ENCODE assay signal across 1 cellular context in the genomic region with DNA sequence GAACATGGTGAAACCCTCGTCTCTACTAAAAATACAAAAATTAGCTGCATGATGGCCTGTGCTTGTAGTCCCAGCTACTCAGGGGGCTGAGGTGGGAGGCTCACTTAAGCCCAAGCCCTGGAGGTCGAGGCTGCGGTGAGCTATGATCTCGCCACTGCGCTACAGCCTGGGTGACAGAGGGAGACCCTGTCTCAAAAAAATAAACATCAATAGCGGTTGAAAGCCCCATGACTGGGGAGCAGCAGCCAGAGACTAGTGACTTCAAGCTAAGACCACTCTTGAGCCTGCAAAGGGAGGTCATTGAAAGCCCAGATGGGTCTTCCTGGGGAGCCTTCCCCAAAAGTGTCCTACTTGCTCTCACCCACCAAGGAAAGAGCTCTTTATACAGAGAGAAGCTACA.
TF ChIP-seq lines count a peak whose summit lies in the region.

No MANE protein-coding gene starts in this region.

TF ChIP-seq in WTC11, 78 proteins besides CTCF, POLR2A, EP300 and RAD21 (continued from another document):
- TF ChIP-seq, protein P1, sequence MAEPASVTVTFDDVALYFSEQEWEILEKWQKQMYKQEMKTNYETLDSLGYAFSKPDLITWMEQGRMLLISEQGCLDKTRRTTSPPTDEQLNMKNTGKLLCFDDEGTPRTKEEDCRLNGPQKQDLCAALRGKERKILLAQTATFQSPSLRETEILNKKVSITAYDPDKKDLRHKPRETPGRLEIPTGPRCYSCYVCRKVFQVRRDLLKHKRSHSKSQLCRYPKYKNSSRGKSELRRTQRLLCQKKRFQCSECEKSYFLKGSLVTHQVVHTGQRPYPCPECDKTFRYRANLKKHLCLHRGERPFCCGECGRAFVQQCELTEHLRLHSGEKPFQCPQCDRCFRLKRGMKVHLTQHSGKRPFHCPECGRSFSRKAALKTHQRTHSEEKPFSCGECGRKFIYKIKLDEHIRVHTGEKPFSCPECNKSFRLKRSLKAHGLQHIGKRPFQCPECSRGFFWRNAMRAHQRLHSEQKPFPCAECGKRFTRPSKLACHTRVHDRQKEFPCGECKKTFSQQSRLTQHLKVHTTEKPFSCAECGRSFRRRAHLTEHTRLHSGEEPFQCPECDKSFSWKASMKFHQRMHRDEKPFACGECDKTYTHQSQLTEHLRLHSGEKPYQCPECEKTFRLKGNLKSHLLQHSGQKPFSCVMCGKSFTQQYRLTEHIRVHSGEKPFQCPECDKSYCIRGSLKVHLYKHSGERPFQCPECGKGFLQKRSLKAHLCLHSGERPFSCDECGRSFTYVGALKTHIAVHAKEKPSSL (CRISPR knock-in tag; conservative IDR thresholded peaks at IDR 0.05), result no peak
- TF ChIP-seq TP53 (CRISPR knock-in tag; IDR thresholded peaks at IDR 0.05) (no peak), NFE2L1 (CRISPR knock-in tag; IDR thresholded peaks at IDR 0.05) (no peak), HMGA2 (CRISPR knock-in tag; IDR thresholded peaks at IDR 0.05) (no peak), SP1 (CRISPR knock-in tag; conservative IDR thresholded peaks at IDR 0.05) (no peak), ZNF317 (CRISPR knock-in tag; IDR thresholded peaks at IDR 0.05; ENCODE audit: borderline replicate concordance, low read depth) (no peak), ZNF423 (CRISPR knock-in tag; IDR thresholded peaks at IDR 0.05) (no peak), ELF4 (CRISPR knock-in tag; IDR thresholded peaks at IDR 0.05; ENCODE audit: low read depth) (no peak)
- TF ChIP-seq, protein P2, sequence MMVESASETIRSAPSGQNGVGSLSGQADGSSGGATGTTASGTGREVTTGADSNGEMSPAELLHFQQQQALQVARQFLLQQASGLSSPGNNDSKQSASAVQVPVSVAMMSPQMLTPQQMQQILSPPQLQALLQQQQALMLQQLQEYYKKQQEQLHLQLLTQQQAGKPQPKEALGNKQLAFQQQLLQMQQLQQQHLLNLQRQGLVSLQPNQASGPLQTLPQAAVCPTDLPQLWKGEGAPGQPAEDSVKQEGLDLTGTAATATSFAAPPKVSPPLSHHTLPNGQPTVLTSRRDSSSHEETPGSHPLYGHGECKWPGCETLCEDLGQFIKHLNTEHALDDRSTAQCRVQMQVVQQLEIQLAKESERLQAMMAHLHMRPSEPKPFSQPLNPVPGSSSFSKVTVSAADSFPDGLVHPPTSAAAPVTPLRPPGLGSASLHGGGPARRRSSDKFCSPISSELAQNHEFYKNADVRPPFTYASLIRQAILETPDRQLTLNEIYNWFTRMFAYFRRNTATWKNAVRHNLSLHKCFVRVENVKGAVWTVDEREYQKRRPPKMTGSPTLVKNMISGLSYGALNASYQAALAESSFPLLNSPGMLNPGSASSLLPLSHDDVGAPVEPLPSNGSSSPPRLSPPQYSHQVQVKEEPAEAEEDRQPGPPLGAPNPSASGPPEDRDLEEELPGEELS (CRISPR knock-in tag; IDR thresholded peaks at IDR 0.05), result no peak
- TF ChIP-seq, protein P3, sequence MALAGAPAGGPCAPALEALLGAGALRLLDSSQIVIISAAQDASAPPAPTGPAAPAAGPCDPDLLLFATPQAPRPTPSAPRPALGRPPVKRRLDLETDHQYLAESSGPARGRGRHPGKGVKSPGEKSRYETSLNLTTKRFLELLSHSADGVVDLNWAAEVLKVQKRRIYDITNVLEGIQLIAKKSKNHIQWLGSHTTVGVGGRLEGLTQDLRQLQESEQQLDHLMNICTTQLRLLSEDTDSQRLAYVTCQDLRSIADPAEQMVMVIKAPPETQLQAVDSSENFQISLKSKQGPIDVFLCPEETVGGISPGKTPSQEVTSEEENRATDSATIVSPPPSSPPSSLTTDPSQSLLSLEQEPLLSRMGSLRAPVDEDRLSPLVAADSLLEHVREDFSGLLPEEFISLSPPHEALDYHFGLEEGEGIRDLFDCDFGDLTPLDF (CRISPR knock-in tag; IDR thresholded peaks at IDR 0.05), result no peak
